In genomic region chr16:23801387-23801786, GRCh38 we compare ENCODE assay signal across 1 cellular context.
TF ChIP-seq lines count a peak whose summit lies in the region.

No MANE protein-coding gene starts in this region.

TF ChIP-seq in GM12878, 131 proteins besides CTCF, POLR2A, EP300 and RAD21 (continued from another document):
- TF ChIP-seq ATF2 (IDR thresholded peaks at IDR 0.05; ENCODE audit: low read length): no peak
TF ChIP-seq in GM12878: peak in this region for 5.
